ENCODE assay signal across 9 cellular contexts in the genomic region with DNA sequence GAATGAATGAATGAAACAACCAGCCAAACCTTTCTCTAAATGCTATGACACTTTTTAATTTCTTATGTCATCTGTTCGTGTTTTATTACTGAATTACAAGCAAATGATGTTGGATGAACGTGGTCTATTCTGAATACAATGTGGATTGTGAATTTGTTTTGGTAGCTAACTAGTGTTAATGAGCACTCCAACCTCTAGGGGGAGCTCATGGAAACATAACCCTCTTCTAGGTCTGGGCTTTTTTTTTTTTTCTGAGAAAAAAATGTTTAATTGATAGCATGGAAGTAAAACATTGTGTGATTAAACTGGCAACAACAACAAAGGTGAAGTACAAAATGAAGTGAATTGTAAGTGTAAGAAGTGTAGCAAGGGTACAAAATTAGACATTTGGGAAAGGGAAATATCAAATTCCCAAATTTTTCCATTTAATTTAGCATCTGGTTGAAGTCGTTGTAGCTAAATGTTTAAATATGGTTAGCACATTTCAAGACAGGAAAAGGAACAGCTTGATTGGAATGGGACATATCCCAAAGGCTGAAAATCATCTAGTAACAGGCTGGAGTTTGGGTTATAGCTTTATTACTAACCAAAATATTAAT. TPM values are rescaled to one million over a fixed set of nuclear protein-coding genes. Genes with fewer than 3 reads are reported as not detected.
DNase-seq lines count a peak whose midpoint lies in the region; ATAC-seq and TF ChIP-seq lines count a peak whose summit lies in the region.
"Had no signal": no experiment of that assay in that cellular context is flagged by ENCODE, and none has a peak within 500 bp of the region (broad histone marks: within the 10 kb centered on the region; RNA-seq: fewer than 3 reads in every experiment).

No MANE protein-coding gene starts in this region.

- intact Hi-C loops in Caco-2 (cut with micrococcal nuclease; ENCODE audit: unreplicated experiment) (loop anchor here (1.0 to 5.0 kb wide), 3 partner anchors 83 to 263 kb away; no protein-coding TSS in a partner anchor), posterior cingulate gyrus (cut with DNase I) (no loop called here)

- no peaks in the 10 kb centered on the region for H3K9me3 ChIP-seq in Caco-2

- BruUV-seq in Caco-2 (replicated peaks; lab: Mats Ljungman, UMichigan): no TSS peak

- H3K36me3 ChIP-seq in Caco-2 (ENCODE audit: control insufficient read depth, insufficient read depth, low read length): no peaks in the 10 kb centered on the region

- no peaks in the 10 kb centered on the region for H3K4me1 Mint-ChIP-seq in Caco-2 (ENCODE audit: low read depth, unreplicated experiment)
- H3K4me1 Mint-ChIP-seq: activated B cell treated with CpG ODN at 0.5 μM for 24 hours had no signal

- CTCF ChIA-PET in Caco-2 (lab: Charles Lee): interaction anchor here (0.5 to 1.5 kb wide), 11 partner anchors 10 to 366 kb away, joined by 3 to 22 read pairs (median 4); a partner anchor contains a TSS

- H3K36me3 Mint-ChIP-seq in Caco-2 (ENCODE audit: insufficient read depth, unreplicated experiment): no peaks in the 10 kb centered on the region

- POLR2A ChIA-PET in Caco-2 (lab: Charles Lee): interaction anchor here (0.6 kb wide), 1 partner anchor 193 kb away, joined by 4 read pairs; no protein-coding TSS in a partner anchor

- H3K27ac Mint-ChIP-seq in Caco-2 (ENCODE audit: unreplicated experiment): no peak overlapping the region
- H3K27ac Mint-ChIP-seq: activated B cell treated with CpG ODN at 0.5 μM for 24 hours had no signal

- ATAC-seq in GM18861 (IDR thresholded peaks at IDR 0.05; ENCODE audit: unreplicated experiment) (peak; percentile 84), HG03432 (IDR thresholded peaks at IDR 0.05; ENCODE audit: unreplicated experiment) (peak; percentile 67)

- H3K27me3 ChIP-seq in Caco-2 (replicated peaks; ENCODE audit: control insufficient read depth, insufficient read depth, low read length): no peaks in the 10 kb centered on the region

- H3K4me3 Mint-ChIP-seq in Caco-2 (ENCODE audit: unreplicated experiment): no peak overlapping the region
- H3K4me3 Mint-ChIP-seq: activated B cell treated with CpG ODN at 0.5 μM for 24 hours had no signal

- no peaks in the 10 kb centered on the region for H3K9me3 Mint-ChIP-seq in Caco-2 (ENCODE audit: unreplicated experiment)
- H3K9me3 Mint-ChIP-seq: activated B cell treated with CpG ODN at 0.5 μM for 24 hours had no signal

- TF ChIP-seq CTCF in Caco-2 (IDR thresholded peaks at IDR 0.05; ENCODE audit: insufficient read depth in 1 of 2, low read depth in 1 of 2, low read length in 1 of 2, severe bottlenecking in 1 of 2, unreplicated experiment in 1 of 2): peak; percentile 50 to 72

- no peak overlapping the region for H3K4me3 ChIP-seq in Caco-2 (ENCODE audit: low read depth, low read length)

- peak; percentile 41 to 62 for DNase-seq in Caco-2
- DNase-seq in SK-MEL-5 (ENCODE audit: low read depth, low spot score): peak; percentile 76
- DNase-seq in germinal center (ENCODE audit: low spot score): peak; percentile 6
- DNase-seq in NCI-H1092 (lab: John Stamatoyannopoulos, UW): no peak
- no peak for DNase-seq in C1 segment of cervical spinal cord (lab: John Stamatoyannopoulos, UW)
- no peak for DNase-seq in posterior cingulate gyrus
- DNase-seq: activated B cell treated with CpG ODN at 0.5 μM for 24 hours had no signal

- H3K4me1 ChIP-seq in Caco-2: no peaks in the 10 kb centered on the region

- H3K27me3 Mint-ChIP-seq in Caco-2 (ENCODE audit: insufficient read depth, unreplicated experiment): no peaks in the 10 kb centered on the region
- H3K27me3 Mint-ChIP-seq: activated B cell treated with CpG ODN at 0.5 μM for 24 hours had no signal

- in situ Hi-C loops in SK-MEL-5 (cut with HindIII; ENCODE audit: low pct_unique_long_range_greater_than_20kb, low sequenced_read_pairs): no loop called here

RNA-seq across cellular contexts. Expression of a gene that starts 42.6 kb away (rescaled TPM):
- total RNA-seq in Caco-2 (2022): 18.4 and 24.2 TPM in 2 replicates
- 1.4 and 1.9 TPM in 2 replicates for total RNA-seq in SK-MEL-5 (2014; rRNA removed; shearing (Covaris generic))
- polyA plus RNA-seq in SK-MEL-5 (2015; cell fraction: cytosol; rRNA removed): 1.1 and 1.8 TPM in 2 replicates
- 4.5 and 8.6 TPM in 2 replicates for polyA plus RNA-seq in SK-MEL-5 (2015; cell fraction: nucleus; rRNA removed)
- total RNA-seq: activated B cell treated with CpG ODN at 0.5 μM for 24 hours had no signal

Comparison
In these comparisons a context has a peak if more than half of its experiments do, and no peak if none do; other contexts are left out.
1. DNase-seq: peak in Caco-2 (2 of 2), SK-MEL-5 (single experiment) and germinal center (single experiment); none in NCI-H1092 (single experiment), C1 segment of cervical spinal cord (0 of 14) and posterior cingulate gyrus (0 of 10).